1 cellular context compared by ENCODE assay signal in genomic region chr2:231621051-231621879, GRCh38.
TF ChIP-seq lines count a peak whose summit lies in the region.

No MANE protein-coding gene starts in this region.

TF ChIP-seq in H1, 55 proteins besides CTCF, POLR2A, EP300 and RAD21:
- TF ChIP-seq TEAD4 (IDR thresholded peaks at IDR 0.05; ENCODE audit: low read depth, low read length) (no peak), BRCA1 (IDR thresholded peaks at IDR 0.05; ENCODE audit: low read depth, low read length) (no peak), HDAC6 (IDR thresholded peaks at IDR 0.05; ENCODE audit: low read depth, low read length) (no peak), KDM1A (IDR thresholded peaks at IDR 0.05; ENCODE audit: borderline replicate concordance, low read length) (no peak), EZH2 (IDR thresholded peaks at IDR 0.05; ENCODE audit: low read depth, low read length, severe bottlenecking) (no peak), CHD1 (IDR thresholded peaks at IDR 0.05; ENCODE audit: low read depth, low read length) (no peak), POU5F1 (IDR thresholded peaks at IDR 0.05; ENCODE audit: low read depth, low read length) (no peak), ASH2L (IDR thresholded peaks at IDR 0.05; ENCODE audit: low read length) (peak; percentile 72), TAF7 (optimal IDR thresholded peaks at IDR 0.05; ENCODE audit: borderline replicate concordance, low read depth, low read length) (no peak), YY1 (IDR thresholded peaks at IDR 0.05; ENCODE audit: low read depth, low read length) (no peak), SP1 (IDR thresholded peaks at IDR 0.05; ENCODE audit: low read depth, low read length) (0 out of 2 replicates have a peak, but pooled peaks have one; percentile 20), PHF8 (conservative IDR thresholded peaks at IDR 0.05; ENCODE audit: low read depth, low read length) (no peak)
- TF ChIP-seq, protein P1, sequence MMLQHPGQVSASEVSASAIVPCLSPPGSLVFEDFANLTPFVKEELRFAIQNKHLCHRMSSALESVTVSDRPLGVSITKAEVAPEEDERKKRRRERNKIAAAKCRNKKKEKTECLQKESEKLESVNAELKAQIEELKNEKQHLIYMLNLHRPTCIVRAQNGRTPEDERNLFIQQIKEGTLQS (IDR thresholded peaks at IDR 0.05; ENCODE audit: insufficient read depth, low read depth, low read length), result no peak
- TF ChIP-seq, protein P2, sequence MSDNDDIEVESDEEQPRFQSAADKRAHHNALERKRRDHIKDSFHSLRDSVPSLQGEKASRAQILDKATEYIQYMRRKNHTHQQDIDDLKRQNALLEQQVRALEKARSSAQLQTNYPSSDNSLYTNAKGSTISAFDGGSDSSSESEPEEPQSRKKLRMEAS (IDR thresholded peaks at IDR 0.05), result no peak
